ENCODE assay signal across 16 cellular contexts in genomic region chr11:124538019-124538418, GRCh38. TPM values are rescaled to one million over a fixed set of nuclear protein-coding genes. Genes with fewer than 3 reads are reported as not detected.
DNase-seq lines count a peak whose midpoint lies in the region; ATAC-seq, FAIRE-seq and TF ChIP-seq lines count a peak whose summit lies in the region.
"Had no signal": no experiment of that assay in that cellular context is flagged by ENCODE, and none has a peak within 500 bp of the region (broad histone marks: within the 10 kb centered on the region; RNA-seq: fewer than 3 reads in every experiment).

No MANE protein-coding gene starts in this region.

- ATAC-seq in K562: peak; percentile 72
- peak; percentile 76 to 94 for ATAC-seq in left cardiac atrium
- peak; percentile 97 for ATAC-seq in sciatic nerve
- ATAC-seq in natural killer cell treated with Interleukin-12 subunit alpha and Interleukin-12 subunit beta and Interleukin-15 and Interleukin-18, amount 100 ng/mL, for 72 hours: no peak
- ATAC-seq: activated CD8-positive, alpha-beta T cell treated with anti-CD3 and anti-CD28 coated beads for 36 hours had no signal

- in situ Hi-C loops in K562 (cut with MboI): no loop called here

- H3K27me3 Mint-ChIP-seq in natural killer cell treated with Interleukin-12 subunit alpha and Interleukin-12 subunit beta and Interleukin-15 and Interleukin-18, amount 100 ng/mL, for 72 hours: peaks cover 15 to 40% of the 10 kb centered on the region in 2 donors

- H3K4me3 ChIP-seq in K562: no peak overlapping the region
- H3K4me3 ChIP-seq in esophagus squamous epithelium: no peak overlapping the region

- no peak overlapping the region for H3K9ac ChIP-seq in K562 (ENCODE audit: insufficient read depth in 1 of 2, low read depth in 2 of 2, low read length in 2 of 2)

- peak overlapping the region; percentile 25; the same call in 1 of the 3 replicates for H3K27ac ChIP-seq in K562 (ENCODE audit: extremely low read depth, low read depth, low read length)
- no peak overlapping the region for H3K27ac ChIP-seq in esophagus squamous epithelium

- no peak for TF ChIP-seq POLR2A in K562 (conservative IDR thresholded peaks at IDR 0.05)
- no peak for TF ChIP-seq POLR2A in esophagus squamous epithelium (IDR thresholded peaks at IDR 0.05)

- no peak overlapping the region for H3K27ac Mint-ChIP-seq in natural killer cell treated with Interleukin-12 subunit alpha and Interleukin-12 subunit beta and Interleukin-15 and Interleukin-18, amount 100 ng/mL, for 72 hours
- H3K27ac Mint-ChIP-seq: activated CD8-positive, alpha-beta T cell treated with anti-CD3 and anti-CD28 coated beads for 36 hours; CD4-positive, alpha-beta T cell had no signal

- no peak for TF ChIP-seq RAD21 in K562 (CRISPR knock-in tag; conservative IDR thresholded peaks at IDR 0.05 in 1 of 2, IDR thresholded peaks at IDR 0.05 in 1 of 2)

- no peaks in the 10 kb centered on the region for H3K27me3 ChIP-seq in K562 (ENCODE audit: control insufficient read depth in 2 of 2, insufficient read depth in 2 of 2, low read length in 2 of 2)
- no peaks in the 10 kb centered on the region for H3K27me3 ChIP-seq in esophagus squamous epithelium

- FAIRE-seq in K562 (lab: Jason Lieb, UNC): no peak

- no peak for TF ChIP-seq EP300 in K562 (IDR thresholded peaks at IDR 0.05; ENCODE audit: low read length)

- peak; percentile 16 for DNase-seq in HCEC 1CT
- peak; percentile 14 to 37 (median 26) for DNase-seq in K562 (ENCODE audit: extremely low read depth in 1 of 4, low spot score in 3 of 4)
- DNase-seq in left cardiac atrium: peak; percentile 28
- DNase-seq in sciatic nerve (ENCODE audit: low spot score): no peak
- no peak for DNase-seq in NCI-H1930 (lab: John Stamatoyannopoulos, UW)
- DNase-seq in esophagus squamous epithelium (lab: John Stamatoyannopoulos, UW): no peak
- no peak for DNase-seq in NCI-H2029 treated with DMSO at 0.1 percent for 48 hours (lab: John Stamatoyannopoulos, UW)
- no peak for DNase-seq in natural killer cell treated with Interleukin-12 subunit alpha and Interleukin-12 subunit beta and Interleukin-15 and Interleukin-18, amount 100 ng/mL, for 72 hours (ENCODE audit: low spot score)
- DNase-seq: activated CD8-positive, alpha-beta T cell treated with anti-CD3 and anti-CD28 coated beads for 36 hours; activated effector memory CD4-positive, alpha-beta T cell treated with Interleukin-2 at 50 U/mL for 16 hours; CD4-positive, alpha-beta T cell; NCI-H1417 treated with DMSO at 0.1 percent for 48 hours; NCI-H748 treated with DMSO at 0.1 percent for 48 hours; T1000 had no signal

- no peaks in the 10 kb centered on the region for H3K4me1 Mint-ChIP-seq in natural killer cell treated with Interleukin-12 subunit alpha and Interleukin-12 subunit beta and Interleukin-15 and Interleukin-18, amount 100 ng/mL, for 72 hours (ENCODE audit: low read depth in 2 of 2)
- H3K4me1 Mint-ChIP-seq: central memory CD8-positive, alpha-beta T cell had no signal

- TF ChIP-seq CTCF in K562 (IDR thresholded peaks at IDR 0.05 in 2 of 3, conservative IDR thresholded peaks at IDR 0.05 in 1 of 3; ENCODE audit: insufficient read depth in 2 of 3, low read depth in 1 of 3, low read length in 3 of 3) (no peak), esophagus squamous epithelium (IDR thresholded peaks at IDR 0.05) (no peak)

- POLR2A ChIA-PET in K562 (lab: Yijun Ruan, JAX): interaction anchor here (0.6 kb wide), 1 partner anchor 348 kb away, joined by 3 read pairs; no protein-coding TSS in a partner anchor

- H3K4me3 Mint-ChIP-seq in natural killer cell treated with Interleukin-12 subunit alpha and Interleukin-12 subunit beta and Interleukin-15 and Interleukin-18, amount 100 ng/mL, for 72 hours: no peak overlapping the region
- H3K4me3 Mint-ChIP-seq: activated CD8-positive, alpha-beta T cell treated with anti-CD3 and anti-CD28 coated beads for 36 hours; CD4-positive, alpha-beta T cell; central memory CD8-positive, alpha-beta T cell had no signal

- peak overlapping the region; percentile 29; the same call in 1 of the 2 replicates for H3K4me2 ChIP-seq in K562 (ENCODE audit: insufficient read depth, low read length)

- BruUV-seq in K562 (replicated peaks; lab: Mats Ljungman, UMichigan): no TSS peak

- H3K9me3 ChIP-seq in K562 (replicated peaks; ENCODE audit: control insufficient read depth, insufficient read depth, low read depth, low read length) (no peaks in the 10 kb centered on the region), esophagus squamous epithelium (no peaks in the 10 kb centered on the region)

- WGBS in K562 (ENCODE audit: insufficient coverage, low coverage, missing lambda C conversion rate): 8% methylated on average over 1 of the region's 1 CpG
- 47 to 56% methylated on average over 1 of the region's 1 CpG for WGBS in esophagus squamous epithelium, 2 donors

- intact Hi-C loops in K562 (cut with micrococcal nuclease) (no loop called here), left cardiac atrium (cut with DNase I) (no loop called here), sciatic nerve (cut with DNase I) (no loop called here), esophagus squamous epithelium (cut with DNase I) (no loop called here)

- H3K79me2 ChIP-seq in K562 (ENCODE audit: control insufficient read depth, insufficient read depth, low read length): no peaks in the 10 kb centered on the region

- H3K36me3 ChIP-seq in K562 (ENCODE audit: control insufficient read depth, insufficient read depth, low read length) (no peaks in the 10 kb centered on the region), esophagus squamous epithelium (no peaks in the 10 kb centered on the region)

- H3K36me3 Mint-ChIP-seq in natural killer cell treated with Interleukin-12 subunit alpha and Interleukin-12 subunit beta and Interleukin-15 and Interleukin-18, amount 100 ng/mL, for 72 hours: peaks cover 1% of the 10 kb centered on the region

- H3K4me1 ChIP-seq in K562 (replicated peaks in 1 of 2; ENCODE audit: control insufficient read depth in 2 of 2, insufficient read depth in 2 of 2, low read length in 2 of 2) (peaks cover 0 to 22% of the 10 kb centered on the region in 2 experiments; a peak in 4 of 5 replicates), esophagus squamous epithelium (peaks cover 0 to 5% (median 0%) of the 10 kb centered on the region in 3 donors)

- CTCF ChIA-PET in K562 (lab: Yijun Ruan, JAX; ENCODE audit: low intra/inter-chr PET ratio): no interaction called here

- no peaks in the 10 kb centered on the region for H3K9me1 ChIP-seq in K562 (ENCODE audit: control insufficient read depth, insufficient read depth, low read length)

- H2AFZ ChIP-seq in K562 (ENCODE audit: low read depth, low read length): peak overlapping the region; percentile 42; the same call in 1 of the 2 replicates

- peaks cover 4% of the 10 kb centered on the region for H3K9me3 Mint-ChIP-seq in natural killer cell treated with Interleukin-12 subunit alpha and Interleukin-12 subunit beta and Interleukin-15 and Interleukin-18, amount 100 ng/mL, for 72 hours
- H3K9me3 Mint-ChIP-seq: activated CD8-positive, alpha-beta T cell treated with anti-CD3 and anti-CD28 coated beads for 36 hours; CD4-positive, alpha-beta T cell had no signal

- no peaks in the 10 kb centered on the region for H4K20me1 ChIP-seq in K562 (replicated peaks; ENCODE audit: control insufficient read depth, insufficient read depth, low read length)

RNA-seq across cellular contexts. Expression of gene OR8B12, which starts 5.4 kb away (rescaled TPM):
- total RNA-seq in K562 (2011; cell fraction: chromatin; rRNA removed; ENCODE audit: low replicate concordance): not detected in 2 replicates
- total RNA-seq in K562 (2011; cell fraction: nucleolus; rRNA removed): not detected in 2 replicates
- not detected in 2 replicates for total RNA-seq in K562 (2011; cell fraction: nucleoplasm; rRNA removed)
- not detected in 2 replicates for total RNA-seq in K562 (2014; rRNA removed)
- total RNA-seq in K562 (2014; rRNA removed; fragmentation: Illumina TruSeq; extraction: Trizol): not detected in 2 replicates
- not detected in 2 replicates for total RNA-seq in K562 (2015; rRNA removed; fragmentation: Illumina TruSeq; extraction: Trizol)
- total RNA-seq in K562 (2021): not detected in 2 replicates
- not detected in 2 replicates for polyA plus RNA-seq in K562 (2011; rRNA removed)
- polyA plus RNA-seq in K562 (2011; cell fraction: cytosol; rRNA removed): not detected in 2 replicates
- not detected in 2 replicates for polyA plus RNA-seq in K562 (2011; cell fraction: nucleus; rRNA removed)
- polyA plus RNA-seq in K562 (2012): 0.17 and 0.21 TPM in 2 replicates
- polyA plus RNA-seq in K562 (2014; fragmentation: Illumina TruSeq; extraction: Trizol): not detected in 2 replicates
- under 1 TPM in 1 of 2 experiments, not detected in 1; 0.06 TPM for polyA plus RNA-seq in K562 (2014; fragmentation: Nextera tagmentation; extraction: Ambion mirVana)
- not detected in 2 replicates for polyA plus RNA-seq in K562 (2014; rRNA removed)
- polyA minus RNA-seq in K562 (2011; rRNA and poly(A)+ RNA removed): not detected in 2 replicates
- not detected in 2 replicates for polyA minus RNA-seq in K562 (2011; cell fraction: cytosol; rRNA and poly(A)+ RNA removed)
- 0.22 TPM in 1 of 2 replicates, not detected in the other for polyA minus RNA-seq in K562 (2011; cell fraction: nucleus; rRNA and poly(A)+ RNA removed)
- total RNA-seq in left cardiac atrium: not detected
- not detected for total RNA-seq in sciatic nerve
- total RNA-seq in esophagus squamous epithelium: not detected
- not detected for total RNA-seq in natural killer cell treated with Interleukin-12 subunit alpha and Interleukin-12 subunit beta and Interleukin-15 and Interleukin-18, amount 100 ng/mL, for 72 hours
- total RNA-seq: activated CD8-positive, alpha-beta T cell treated with anti-CD3 and anti-CD28 coated beads for 36 hours; CD4-positive, alpha-beta T cell; temporal lobe had no signal

RNA-seq across cellular contexts. Expression of gene OR8A1, which starts 31.8 kb away (rescaled TPM):
- 3.7 and 7.0 TPM in 2 replicates for total RNA-seq in K562 (2011; cell fraction: chromatin; rRNA removed; ENCODE audit: low replicate concordance)
- total RNA-seq in K562 (2011; cell fraction: nucleolus; rRNA removed): 0.83 and 1.6 TPM in 2 replicates
- total RNA-seq in K562 (2011; cell fraction: nucleoplasm; rRNA removed): 3.6 and 11.8 TPM in 2 replicates
- total RNA-seq in K562 (2014; rRNA removed) (0.27 and 0.33 TPM in 2 replicates), K562 (2014; rRNA removed; fragmentation: Illumina TruSeq; extraction: Trizol) (1.5 and 2.0 TPM in 2 replicates), K562 (2015; rRNA removed; fragmentation: Illumina TruSeq; extraction: Trizol) (2.3 and 2.7 TPM in 2 replicates), K562 (2021) (1.4 and 1.7 TPM in 2 replicates), left cardiac atrium (not detected), sciatic nerve (not detected), esophagus squamous epithelium (not detected)
- polyA plus RNA-seq in K562 (2011; rRNA removed) (1.5 and 2.6 TPM in 2 replicates), K562 (2014; fragmentation: Illumina TruSeq; extraction: Trizol) (1.4 and 1.9 TPM in 2 replicates), K562 (2014; fragmentation: Nextera tagmentation; extraction: Ambion mirVana) (under 1 TPM; 0.48 to 0.63 TPM), K562 (2014; rRNA removed) (0.46 and 1.0 TPM in 2 replicates)
- polyA plus RNA-seq in K562 (2011; cell fraction: cytosol; rRNA removed): 1.6 and 1.8 TPM in 2 replicates
- 4.4 and 7.0 TPM in 2 replicates for polyA plus RNA-seq in K562 (2011; cell fraction: nucleus; rRNA removed)
- 1.0 and 2.1 TPM in 2 replicates for polyA plus RNA-seq in K562 (2012)
- polyA minus RNA-seq in K562 (2011; rRNA and poly(A)+ RNA removed): 3.6 and 5.2 TPM in 2 replicates
- polyA minus RNA-seq in K562 (2011; cell fraction: cytosol; rRNA and poly(A)+ RNA removed): 0.76 TPM in 1 of 2 replicates, not detected in the other
- polyA minus RNA-seq in K562 (2011; cell fraction: nucleus; rRNA and poly(A)+ RNA removed): 3.8 and 4.3 TPM in 2 replicates
- not detected for total RNA-seq in natural killer cell treated with Interleukin-12 subunit alpha and Interleukin-12 subunit beta and Interleukin-15 and Interleukin-18, amount 100 ng/mL, for 72 hours
- total RNA-seq: activated CD8-positive, alpha-beta T cell treated with anti-CD3 and anti-CD28 coated beads for 36 hours; CD4-positive, alpha-beta T cell; temporal lobe had no signal

Comparison
In these comparisons a context has a peak if more than half of its experiments do, and no peak if none do; other contexts are left out.
1. DNase-seq: peak in HCEC 1CT (single experiment), K562 (4 of 4) and left cardiac atrium (single experiment); none in sciatic nerve (single experiment), NCI-H1930 (0 of 2), esophagus squamous epithelium (single experiment), NCI-H2029 treated with DMSO at 0.1 percent for 48 hours (single experiment) and natural killer cell treated with Interleukin-12 subunit alpha and Interleukin-12 subunit beta and Interleukin-15 and Interleukin-18, amount 100 ng/mL, for 72 hours (single experiment).
2. ATAC-seq: peak in K562 (single experiment), left cardiac atrium (2 of 2) and sciatic nerve (single experiment); none in natural killer cell treated with Interleukin-12 subunit alpha and Interleukin-12 subunit beta and Interleukin-15 and Interleukin-18, amount 100 ng/mL, for 72 hours (0 of 2).